In genomic region chr12:14991069-14991468, GRCh38 we compare ENCODE assay signal across 20 cellular contexts. TPM values are rescaled to one million over a fixed set of nuclear protein-coding genes. Genes with fewer than 3 reads are reported as not detected.
DNase-seq lines count a peak whose midpoint lies in the region; ATAC-seq, FAIRE-seq and TF ChIP-seq lines count a peak whose summit lies in the region.
"Had no signal": no experiment of that assay in that cellular context is flagged by ENCODE, and none has a peak within 500 bp of the region (broad histone marks: within the 10 kb centered on the region; RNA-seq: fewer than 3 reads in every experiment).

No MANE protein-coding gene starts in this region.

- in situ Hi-C loops in HepG2 (cut with HindIII; ENCODE audit: extremely low pct_ligation_motif_present, low pct_unique_long_range_greater_than_20kb): no loop called here

- no peaks in the 10 kb centered on the region for H3K79me2 ChIP-seq in HepG2 (ENCODE audit: insufficient read depth, low read length)

- no peak overlapping the region for H3K27ac ChIP-seq in HepG2 (ENCODE audit: extremely low read length, insufficient read depth, low read length)

- no peak for TF ChIP-seq RAD21 in HepG2 (CRISPR knock-in tag; IDR thresholded peaks at IDR 0.05)

- no peak for TF ChIP-seq POLR2A in HepG2 (IDR thresholded peaks at IDR 0.05; ENCODE audit: insufficient read depth in 1 of 2, low read depth in 2 of 2, low read length in 2 of 2)

- DNase-seq in GM12865 (ENCODE audit: low read depth) (peak; percentile 41), naive B cell (no peak), NCI-H1105 treated with DMSO at 0.1 percent for 48 hours (lab: John Stamatoyannopoulos, UW) (no peak), HepG2 (ENCODE audit: low spot score) (no peak)
- DNase-seq: C1 segment of cervical spinal cord, GF-D8, IMR-90, Kasumi-1, NCI-H187, NCI-H526 treated with DMSO at 0.1 percent for 48 hours, SHP77 had no signal

- H3K9me3 Mint-ChIP-seq in naive B cell: peaks cover 0 to 13% (median 5%) of the 10 kb centered on the region in 7 donors

- H3K36me3 Mint-ChIP-seq in naive B cell: no peaks in the 10 kb centered on the region

- no peaks in the 10 kb centered on the region for H3K9me3 ChIP-seq in HepG2 (ENCODE audit: low read length)

- H3K4me3 ChIP-seq in GM12865 (ENCODE audit: low read depth, low read length): no peak overlapping the region
- H3K4me3 ChIP-seq in HepG2 (replicated peaks in 1 of 3; ENCODE audit: insufficient read depth in 1 of 3, low read depth in 2 of 3, low read length in 3 of 3): no peak overlapping the region

- no peak for FAIRE-seq in HepG2 (lab: Jason Lieb, UNC)
- FAIRE-seq: A204.1 had no signal

- no TSS peak for BruUV-seq in HepG2 (replicated peaks; lab: Mats Ljungman, UMichigan)

- intact Hi-C loops in HepG2 (cut with micrococcal nuclease; ENCODE audit: unreplicated experiment): loop anchor here (10.0 kb wide), 1 partner anchor 356 kb away; no protein-coding TSS in a partner anchor

- H3K27me3 Mint-ChIP-seq in naive B cell: no peaks in the 10 kb centered on the region

- TF ChIP-seq EP300 in HepG2 (IDR thresholded peaks at IDR 0.05; ENCODE audit: low read depth in 2 of 2, low read length in 2 of 2): no peak
- no peak for TF ChIP-seq EP300 in HepG2 (CRISPR knock-in tag; IDR thresholded peaks at IDR 0.05; ENCODE audit: borderline replicate concordance)

- H3K4me1 ChIP-seq in HepG2 (ENCODE audit: insufficient read depth, low read length): no peaks in the 10 kb centered on the region

- H3K4me1 Mint-ChIP-seq in naive B cell: peaks cover 62 to 74% (median 72%) of the 10 kb centered on the region in 3 donors

- H3K27ac Mint-ChIP-seq in naive B cell: peak overlapping the region in 5 of 6 donors; percentile 5 to 94 (median 67)
- H3K27ac Mint-ChIP-seq: T-helper 1 cell treated with Interleukin-12 subunit alpha and Interleukin-12 subunit beta and Interleukin-4 antibody, amounts not matched to agents 30 μg/mL and 1 μg/mL, for 36 hours had no signal

- H4K20me1 ChIP-seq in HepG2 (ENCODE audit: insufficient read depth, low read length): no peaks in the 10 kb centered on the region

- ATAC-seq in GM18867 (IDR thresholded peaks at IDR 0.05; ENCODE audit: unreplicated experiment): peak; percentile 49
- ATAC-seq in HG02885 (IDR thresholded peaks at IDR 0.05; ENCODE audit: poor library complexity, unreplicated experiment): peak; percentile 37
- ATAC-seq in naive B cell (ENCODE audit: low read depth in 2 of 2): no peak
- ATAC-seq in GM21529 (IDR thresholded peaks at IDR 0.05; ENCODE audit: unreplicated experiment): no peak
- ATAC-seq in HepG2: no peak
- ATAC-seq: HCT116, SK-N-SH treated with all-trans-retinoic acid at 6 μM for 48 hours had no signal

- CTCF ChIA-PET in HepG2 (lab: Yijun Ruan, JAX; ENCODE audit: low intra/inter-chr PET ratio, low total read pairs): no interaction called here

- H3K4me3 Mint-ChIP-seq in naive B cell: peak overlapping the region in 4 of 8 donors; percentile 15 to 65 (median 35)
- H3K4me3 Mint-ChIP-seq: T-helper 1 cell treated with Interleukin-12 subunit alpha and Interleukin-12 subunit beta and Interleukin-4 antibody, amounts not matched to agents 30 μg/mL and 1 μg/mL, for 36 hours had no signal

- no peak for TF ChIP-seq CTCF in GM12865 (IDR thresholded peaks at IDR 0.05; ENCODE audit: insufficient read depth, low read depth, low read length, missing control alignments)
- TF ChIP-seq CTCF in HepG2 (CRISPR knock-in tag; IDR thresholded peaks at IDR 0.05): no peak

- no peaks in the 10 kb centered on the region for H3K27me3 ChIP-seq in HepG2 (ENCODE audit: control insufficient read depth in 1 of 2, insufficient read depth in 2 of 2, low read length in 2 of 2)

- no peaks in the 10 kb centered on the region for H3K36me3 ChIP-seq in HepG2 (replicated peaks in 1 of 2; ENCODE audit: control insufficient read depth in 1 of 2, insufficient read depth in 2 of 2, low read length in 2 of 2)

- H3K4me2 ChIP-seq in HepG2 (ENCODE audit: low read depth, low read length): no peak overlapping the region

- H3K9ac ChIP-seq in HepG2 (ENCODE audit: insufficient read depth, low read depth, low read length): no peak overlapping the region

- no peak overlapping the region for H2AFZ ChIP-seq in HepG2 (ENCODE audit: low read length)

- POLR2A ChIA-PET in HepG2 (lab: Yijun Ruan, JAX): no interaction called here

RNA-seq across cellular contexts. Expression of gene PDE6H, which starts 18.2 kb away (rescaled TPM):
- polyA plus RNA-seq in naive B cell (ENCODE audit: low read depth in 6 of 6) (not detected), HepG2 (2011; rRNA removed) (not detected in 2 replicates)
- total RNA-seq in HepG2 (2016; rRNA removed; fragmentation: Illumina TruSeq; extraction: Trizol): not detected in 2 replicates
- not detected in 2 replicates for total RNA-seq in HepG2 (2016; cell fraction: cytosol; rRNA removed; fragmentation: Illumina TruSeq; extraction: Trizol; ENCODE audit: low read depth)
- total RNA-seq in HepG2 (2016; cell fraction: insoluble cytoplasmic fraction; rRNA removed; fragmentation: Illumina TruSeq; extraction: Trizol): not detected in 2 replicates
- not detected in 2 replicates for total RNA-seq in HepG2 (2016; cell fraction: membrane; rRNA removed; fragmentation: Illumina TruSeq; extraction: Trizol)
- total RNA-seq in HepG2 (2016; cell fraction: nucleus; rRNA removed; fragmentation: Illumina TruSeq; extraction: Trizol): not detected in 2 replicates
- polyA plus RNA-seq in HepG2 (2011; cell fraction: cytosol; rRNA removed): not detected in 2 replicates
- polyA plus RNA-seq in HepG2 (2011; cell fraction: nucleus; rRNA removed): not detected in 2 replicates
- polyA plus RNA-seq in HepG2 (2012): not detected in 2 replicates
- polyA plus RNA-seq in HepG2 (2016; cell fraction: cytosol; fragmentation: Illumina TruSeq; extraction: Trizol; ENCODE audit: low read depth): not detected in 2 replicates
- not detected in 2 replicates for polyA plus RNA-seq in HepG2 (2016; cell fraction: insoluble cytoplasmic fraction; fragmentation: Illumina TruSeq; extraction: Trizol; ENCODE audit: low read depth)
- polyA plus RNA-seq in HepG2 (2016; cell fraction: membrane; fragmentation: Illumina TruSeq; extraction: Trizol; ENCODE audit: low read depth): not detected in 2 replicates
- polyA plus RNA-seq in HepG2 (2016; cell fraction: nucleus; fragmentation: Illumina TruSeq; extraction: Trizol; ENCODE audit: insufficient read depth, low read depth): not detected in 2 replicates
- polyA minus RNA-seq in HepG2 (2011; rRNA and poly(A)+ RNA removed; ENCODE audit: low replicate concordance): not detected in 2 replicates
- not detected in 2 replicates for polyA minus RNA-seq in HepG2 (2011; cell fraction: cytosol; rRNA and poly(A)+ RNA removed)
- not detected in 2 replicates for polyA minus RNA-seq in HepG2 (2011; cell fraction: nucleus; rRNA and poly(A)+ RNA removed)
- total RNA-seq: Daoy, HT-29, IMR-90 had no signal
- polyA plus RNA-seq: IMR-90 had no signal

RNA-seq across cellular contexts. Expression of gene ARHGDIB, which starts 29.7 kb away (rescaled TPM):
- polyA plus RNA-seq in naive B cell (ENCODE audit: low read depth in 6 of 6): 1,000 to 10,000 TPM; 2,706 to 4,844 (median 2,864) TPM
- 0.11 and 0.28 TPM in 2 replicates for total RNA-seq in HepG2 (2016; rRNA removed; fragmentation: Illumina TruSeq; extraction: Trizol)
- total RNA-seq in HepG2 (2016; cell fraction: cytosol; rRNA removed; fragmentation: Illumina TruSeq; extraction: Trizol; ENCODE audit: low read depth): not detected in 2 replicates
- 0.30 and 0.48 TPM in 2 replicates for total RNA-seq in HepG2 (2016; cell fraction: insoluble cytoplasmic fraction; rRNA removed; fragmentation: Illumina TruSeq; extraction: Trizol)
- total RNA-seq in HepG2 (2016; cell fraction: membrane; rRNA removed; fragmentation: Illumina TruSeq; extraction: Trizol): 0.17 TPM in 1 of 2 replicates, not detected in the other
- total RNA-seq in HepG2 (2016; cell fraction: nucleus; rRNA removed; fragmentation: Illumina TruSeq; extraction: Trizol): not detected in 2 replicates
- 0.87 and 0.88 TPM in 2 replicates for polyA plus RNA-seq in HepG2 (2011; rRNA removed)
- 0.55 and 1.0 TPM in 2 replicates for polyA plus RNA-seq in HepG2 (2011; cell fraction: cytosol; rRNA removed)
- 0.52 and 0.53 TPM in 2 replicates for polyA plus RNA-seq in HepG2 (2011; cell fraction: nucleus; rRNA removed)
- 0.36 TPM in 1 of 2 replicates, not detected in the other for polyA plus RNA-seq in HepG2 (2012)
- not detected in 2 replicates for polyA plus RNA-seq in HepG2 (2016; cell fraction: cytosol; fragmentation: Illumina TruSeq; extraction: Trizol; ENCODE audit: low read depth)
- 0.28 and 0.43 TPM in 2 replicates for polyA plus RNA-seq in HepG2 (2016; cell fraction: insoluble cytoplasmic fraction; fragmentation: Illumina TruSeq; extraction: Trizol; ENCODE audit: low read depth)
- polyA plus RNA-seq in HepG2 (2016; cell fraction: membrane; fragmentation: Illumina TruSeq; extraction: Trizol; ENCODE audit: low read depth): 0.27 and 0.32 TPM in 2 replicates
- 0.47 TPM in 1 of 2 replicates, not detected in the other for polyA plus RNA-seq in HepG2 (2016; cell fraction: nucleus; fragmentation: Illumina TruSeq; extraction: Trizol; ENCODE audit: insufficient read depth, low read depth)
- polyA minus RNA-seq in HepG2 (2011; rRNA and poly(A)+ RNA removed; ENCODE audit: low replicate concordance): 4.0 and 4.8 TPM in 2 replicates
- not detected in 2 replicates for polyA minus RNA-seq in HepG2 (2011; cell fraction: cytosol; rRNA and poly(A)+ RNA removed)
- 0.62 TPM in 1 of 2 replicates, not detected in the other for polyA minus RNA-seq in HepG2 (2011; cell fraction: nucleus; rRNA and poly(A)+ RNA removed)

RNA-seq across cellular contexts. Expression of gene ERP27, which starts 52.7 kb away (rescaled TPM):
- 1 to 10 TPM; 2.4 to 4.8 (median 2.7) TPM for polyA plus RNA-seq in naive B cell (ENCODE audit: low read depth in 6 of 6)
- total RNA-seq in HepG2 (2016; rRNA removed; fragmentation: Illumina TruSeq; extraction: Trizol): 5.1 and 6.6 TPM in 2 replicates
- total RNA-seq in HepG2 (2016; cell fraction: cytosol; rRNA removed; fragmentation: Illumina TruSeq; extraction: Trizol; ENCODE audit: low read depth): 1.5 and 2.2 TPM in 2 replicates
- 4.6 and 8.4 TPM in 2 replicates for total RNA-seq in HepG2 (2016; cell fraction: insoluble cytoplasmic fraction; rRNA removed; fragmentation: Illumina TruSeq; extraction: Trizol)
- 3.1 and 3.6 TPM in 2 replicates for total RNA-seq in HepG2 (2016; cell fraction: membrane; rRNA removed; fragmentation: Illumina TruSeq; extraction: Trizol)
- 7.5 and 8.3 TPM in 2 replicates for total RNA-seq in HepG2 (2016; cell fraction: nucleus; rRNA removed; fragmentation: Illumina TruSeq; extraction: Trizol)
- polyA plus RNA-seq in HepG2 (2011; rRNA removed): 1.6 and 1.8 TPM in 2 replicates
- polyA plus RNA-seq in HepG2 (2011; cell fraction: cytosol; rRNA removed): 1.2 and 1.8 TPM in 2 replicates
- 0.34 and 0.36 TPM in 2 replicates for polyA plus RNA-seq in HepG2 (2011; cell fraction: nucleus; rRNA removed)
- 0.33 and 0.59 TPM in 2 replicates for polyA plus RNA-seq in HepG2 (2012)
- polyA plus RNA-seq in HepG2 (2016; cell fraction: cytosol; fragmentation: Illumina TruSeq; extraction: Trizol; ENCODE audit: low read depth): 2.1 and 3.6 TPM in 2 replicates
- polyA plus RNA-seq in HepG2 (2016; cell fraction: insoluble cytoplasmic fraction; fragmentation: Illumina TruSeq; extraction: Trizol; ENCODE audit: low read depth): 5.1 and 6.0 TPM in 2 replicates
- 2.4 and 3.7 TPM in 2 replicates for polyA plus RNA-seq in HepG2 (2016; cell fraction: membrane; fragmentation: Illumina TruSeq; extraction: Trizol; ENCODE audit: low read depth)
- polyA plus RNA-seq in HepG2 (2016; cell fraction: nucleus; fragmentation: Illumina TruSeq; extraction: Trizol; ENCODE audit: insufficient read depth, low read depth): 11.6 and 13.9 TPM in 2 replicates
- 0.92 TPM in 1 of 2 replicates, not detected in the other for polyA minus RNA-seq in HepG2 (2011; rRNA and poly(A)+ RNA removed; ENCODE audit: low replicate concordance)
- polyA minus RNA-seq in HepG2 (2011; cell fraction: cytosol; rRNA and poly(A)+ RNA removed): 0.35 and 0.59 TPM in 2 replicates
- polyA minus RNA-seq in HepG2 (2011; cell fraction: nucleus; rRNA and poly(A)+ RNA removed): 0.52 and 0.87 TPM in 2 replicates
- total RNA-seq: Daoy, IMR-90 had no signal
- polyA plus RNA-seq: IMR-90 had no signal

Comparison
In these comparisons a context has a peak if more than half of its experiments do, and no peak if none do; other contexts are left out.
1. ATAC-seq: peak in GM18867 (single experiment) and HG02885 (single experiment); none in naive B cell (0 of 2), GM21529 (single experiment) and HepG2 (single experiment).
2. RNA of gene ARHGDIB, which starts 29.7 kb away (polyA plus RNA-seq): 2,706 to 4,844 TPM in naive B cell; 0.27 to 1.0 TPM in HepG2; every median in the first group is over 1,000 times any median in the second.